ENCODE assay signal across 20 cellular contexts in genomic region chr15:82882250-82882928, GRCh38.
DNase-seq lines count a peak whose midpoint lies in the region; ATAC-seq, FAIRE-seq and TF ChIP-seq lines count a peak whose summit lies in the region.
"Had no signal": no experiment of that assay in that cellular context is flagged by ENCODE, and none has a peak within 500 bp of the region (broad histone marks: within the 10 kb centered on the region; RNA-seq: fewer than 3 reads in every experiment).

No MANE protein-coding gene starts in this region.

- H3K27ac ChIP-seq in lung (ENCODE audit: low read depth in 1 of 2, low read length in 1 of 2) (no peak overlapping the region), pancreas (no peak overlapping the region)
- H3K27ac ChIP-seq: BLaER1 treated with 17β-estradiol and CSF1 and Interleukin-3, amounts not matched to agents 10 nM and 100 nM had no signal

- H3K27me3 ChIP-seq in lung (ENCODE audit: control insufficient read depth, insufficient read depth): no peaks in the 10 kb centered on the region
- no peaks in the 10 kb centered on the region for H3K27me3 ChIP-seq in pancreas
- H3K27me3 ChIP-seq: BLaER1 treated with 17β-estradiol and CSF1 and Interleukin-3, amounts not matched to agents 10 nM and 100 nM had no signal

- H3K36me3 ChIP-seq in lung (ENCODE audit: control insufficient read depth in 2 of 2, insufficient read depth in 2 of 2, low read length in 2 of 2): no peaks in the 10 kb centered on the region
- H3K36me3 ChIP-seq in pancreas: no peaks in the 10 kb centered on the region
- H3K36me3 ChIP-seq: BLaER1 treated with 17β-estradiol and CSF1 and Interleukin-3, amounts not matched to agents 10 nM and 100 nM had no signal

- H3K9me3 ChIP-seq in lung (ENCODE audit: control insufficient read depth in 2 of 2, insufficient read depth in 1 of 2, low read length in 1 of 2): no peaks in the 10 kb centered on the region
- no peaks in the 10 kb centered on the region for H3K9me3 ChIP-seq in pancreas
- H3K9me3 ChIP-seq: BLaER1 treated with 17β-estradiol and CSF1 and Interleukin-3, amounts not matched to agents 10 nM and 100 nM; Caco-2 had no signal

- FAIRE-seq in pancreas (lab: Jason Lieb, UNC): no peak
- FAIRE-seq: D721Med, G401.6, GM12891, GM19239, H54, HepG2 had no signal

- H3K4me3 ChIP-seq in lung (no peak overlapping the region), pancreas (no peak overlapping the region), skeletal muscle cell (ENCODE audit: low read depth, low read length) (no peak overlapping the region)
- H3K4me3 ChIP-seq: BLaER1 treated with 17β-estradiol and CSF1 and Interleukin-3, amounts not matched to agents 10 nM and 100 nM; GM23338 had no signal

- H3K4me1 ChIP-seq in lung (ENCODE audit: control insufficient read depth in 2 of 2, insufficient read depth in 2 of 2, low read length in 2 of 2) (peaks cover 0 to 2% of the 10 kb centered on the region in 2 donors), pancreas (no peaks in the 10 kb centered on the region)
- H3K4me1 ChIP-seq: BLaER1 treated with 17β-estradiol and CSF1 and Interleukin-3, amounts not matched to agents 10 nM and 100 nM; Caco-2 had no signal

- ATAC-seq in lung (ENCODE audit: insufficient read depth, low FRiP score): no peak
- ATAC-seq in pancreas: peak; percentile 30 to 67 (median 60)
- no peak for ATAC-seq in HG02678 (IDR thresholded peaks at IDR 0.05; ENCODE audit: unreplicated experiment)
- ATAC-seq in HG03135 (IDR thresholded peaks at IDR 0.05; ENCODE audit: unreplicated experiment): no peak
- ATAC-seq: GM23338, HepG2 had no signal

- WGBS in lung, 2 donors: 79 to 84% methylated on average over 5 of the region's 5 CpGs
- WGBS in pancreas, 2 donors: 51 to 59% methylated on average over 5 of the region's 5 CpGs

- DNase-seq in LHCN-M2 (ENCODE audit: low read depth) (peak; percentile 59), lung (ENCODE audit: low spot score) (peak; percentile 4), pancreas (no peak), skeletal muscle cell (ENCODE audit: low read depth) (peak; percentile 6), cerebellar cortex (ENCODE audit: low spot score) (no peak)
- DNase-seq in effector CD8-positive, alpha-beta T cell (lab: John Stamatoyannopoulos, UW): no peak
- DNase-seq: 8988T; Caco-2; CD4-positive, CD25-positive, alpha-beta regulatory T cell; HCEC 1CT had no signal

- intact Hi-C loops in pancreas (cut with DNase I): no loop called here

- TF ChIP-seq CTCF in lung (IDR thresholded peaks at IDR 0.05; ENCODE audit: control extremely low read depth, extremely low read depth) (no peak), pancreas (IDR thresholded peaks at IDR 0.05) (no peak)

Comparison
In these comparisons a context has a peak if more than half of its experiments do, and no peak if none do; other contexts are left out.
1. DNase-seq: peak in LHCN-M2 (single experiment), lung (single experiment) and skeletal muscle cell (single experiment); none in pancreas (0 of 6), cerebellar cortex (single experiment) and effector CD8-positive, alpha-beta T cell (single experiment).
2. ATAC-seq: peak in pancreas (4 of 4); none in lung (single experiment), HG02678 (single experiment) and HG03135 (single experiment).